ENCODE assay signal across 18 cellular contexts in the genomic region with DNA sequence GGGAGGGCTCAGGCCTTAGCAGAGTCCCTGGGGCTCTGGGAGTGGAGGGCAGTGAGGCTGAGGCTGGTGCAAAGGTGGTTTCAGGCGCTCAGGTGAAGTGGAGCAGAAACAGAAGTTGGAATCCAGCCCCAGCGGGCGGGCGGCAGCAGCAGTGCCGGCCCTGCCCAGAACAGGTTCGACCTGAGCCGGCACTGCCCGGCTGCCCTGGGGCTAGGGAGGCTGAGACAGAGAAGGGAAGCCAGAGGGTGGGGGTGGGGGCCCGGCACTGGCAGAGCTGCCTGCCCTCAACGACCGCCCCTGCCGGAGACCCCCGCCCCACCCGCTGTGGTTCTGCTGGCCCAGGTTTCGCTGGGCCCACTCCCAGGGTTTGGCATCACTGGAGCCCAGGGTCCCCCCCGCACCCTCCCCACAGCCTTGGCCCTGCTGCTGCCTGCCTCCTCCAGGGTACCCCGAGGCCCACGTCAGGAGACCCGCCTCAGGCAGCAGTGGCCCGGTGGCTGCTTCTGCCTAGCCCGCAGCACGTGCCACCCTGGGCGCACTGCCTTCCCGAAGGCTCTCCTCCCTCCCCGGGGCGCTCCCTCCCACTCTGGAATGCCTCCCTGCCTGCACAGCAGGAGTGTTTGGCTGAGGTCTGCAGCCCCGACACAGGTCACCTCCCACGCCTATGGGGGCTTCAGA. TPM values are rescaled to one million over a fixed set of nuclear protein-coding genes. Genes with fewer than 3 reads are reported as not detected.
DNase-seq lines count a peak whose midpoint lies in the region; ATAC-seq and TF ChIP-seq lines count a peak whose summit lies in the region.
"Had no signal": no experiment of that assay in that cellular context is flagged by ENCODE, and none has a peak within 500 bp of the region (broad histone marks: within the 10 kb centered on the region; RNA-seq: fewer than 3 reads in every experiment).

No MANE protein-coding gene starts in this region.

- intact Hi-C loops in colonic mucosa (cut with DNase I) (no loop called here), mucosa of descending colon (cut with DNase I, micrococcal nuclease) (no loop called here)

- no peak overlapping the region for H3K4me3 Mint-ChIP-seq in activated naive CD8-positive, alpha-beta T cell treated with anti-CD3 and anti-CD28 coated beads, Interleukin-2, amount 10 ng/mL, durations not matched to agents 7 days and 5 days
- no peak overlapping the region for H3K4me3 Mint-ChIP-seq in activated naive CD8-positive, alpha-beta T cell treated with anti-CD3 and anti-CD28 coated beads, Interleukin-2, amount 50 U/mL, for 24 hours
- H3K4me3 Mint-ChIP-seq: activated CD4-positive, alpha-beta T cell treated with anti-CD3 and anti-CD28 coated beads for 36 hours; nephron progenitor cell; stimulated activated effector memory CD8-positive, alpha-beta T cell treated with anti-CD3 and anti-CD28 coated beads, Interleukin-12 subunit alpha, Interleukin-12 subunit beta, amount 100 ng/mL, for 72 hours; T-helper 1 cell treated with Interleukin-12 subunit alpha and Interleukin-12 subunit beta and Interleukin-4 antibody, amounts not matched to agents 30 μg/mL and 1 μg/mL, for 36 hours had no signal

- peak; percentile 17 for DNase-seq in activated naive CD8-positive, alpha-beta T cell treated with anti-CD3 and anti-CD28 coated beads, Interleukin-2, amount 10 ng/mL, durations not matched to agents 7 days and 5 days
- no peak for DNase-seq in activated naive CD8-positive, alpha-beta T cell treated with anti-CD3 and anti-CD28 coated beads, Interleukin-2, amount 50 U/mL, for 24 hours
- DNase-seq in colonic mucosa = peak; percentile 18
- DNase-seq in mucosa of descending colon = peak in 2 of 3 donors; percentile 27 to 57
- DNase-seq in ureter (ENCODE audit: low spot score) = peak; percentile 79
- no peak for DNase-seq in NCI-H748 treated with DMSO at 0.1 percent for 48 hours (lab: John Stamatoyannopoulos, UW)
- DNase-seq in HEK293T (ENCODE audit: extremely low spot score) = no peak
- DNase-seq: activated CD4-positive, alpha-beta T cell treated with anti-CD3 and anti-CD28 coated beads for 36 hours; activated T-cell treated with anti-CD3 and anti-CD28 coated beads for 4 hours; left ventricle myocardium superior; NCI-H2029 treated with DMSO at 0.1 percent for 48 hours; NCI-H69; nephron progenitor cell had no signal

- H3K4me3 ChIP-seq in colonic mucosa (no peak overlapping the region), mucosa of descending colon (no peak overlapping the region)

- TF ChIP-seq CTCF in colonic mucosa (IDR thresholded peaks at IDR 0.05) (no peak), mucosa of descending colon (IDR thresholded peaks at IDR 0.05) (no peak)

- CTCF ChIA-PET in HEK293T (lab: Yijun Ruan, JAX) = no interaction called here

- H3K9me3 Mint-ChIP-seq in activated naive CD8-positive, alpha-beta T cell treated with anti-CD3 and anti-CD28 coated beads, Interleukin-2, amount 10 ng/mL, durations not matched to agents 7 days and 5 days = no peaks in the 10 kb centered on the region
- H3K9me3 Mint-ChIP-seq in activated naive CD8-positive, alpha-beta T cell treated with anti-CD3 and anti-CD28 coated beads, Interleukin-2, amount 50 U/mL, for 24 hours = no peaks in the 10 kb centered on the region
- H3K9me3 Mint-ChIP-seq: stimulated activated effector memory CD8-positive, alpha-beta T cell treated with anti-CD3 and anti-CD28 coated beads, Interleukin-12 subunit alpha, Interleukin-12 subunit beta, amount 100 ng/mL, for 72 hours; T-helper 1 cell treated with Interleukin-12 subunit alpha and Interleukin-12 subunit beta and Interleukin-4 antibody, amounts not matched to agents 30 μg/mL and 1 μg/mL, for 36 hours had no signal

- no peak for ATAC-seq in activated naive CD8-positive, alpha-beta T cell treated with anti-CD3 and anti-CD28 coated beads, Interleukin-2, amount 10 ng/mL, durations not matched to agents 7 days and 5 days (ENCODE audit: low read depth)
- ATAC-seq in activated naive CD8-positive, alpha-beta T cell treated with anti-CD3 and anti-CD28 coated beads, Interleukin-2, amount 50 U/mL, for 24 hours = no peak
- peak; percentile 58 for ATAC-seq in mucosa of descending colon
- no peak for ATAC-seq in HG03442 (IDR thresholded peaks at IDR 0.05; ENCODE audit: unreplicated experiment)
- ATAC-seq: activated CD4-positive, alpha-beta T cell treated with anti-CD3 and anti-CD28 coated beads for 36 hours; left ventricle myocardium superior; stimulated activated effector memory CD8-positive, alpha-beta T cell treated with anti-CD3 and anti-CD28 coated beads, Interleukin-12 subunit alpha, Interleukin-12 subunit beta, amount 100 ng/mL, for 72 hours had no signal

- H3K9me3 ChIP-seq in colonic mucosa = no peaks in the 10 kb centered on the region
- no peaks in the 10 kb centered on the region for H3K9me3 ChIP-seq in mucosa of descending colon

- no peaks in the 10 kb centered on the region for H3K36me3 ChIP-seq in colonic mucosa
- H3K36me3 ChIP-seq in mucosa of descending colon (ENCODE audit: low read depth) = no peaks in the 10 kb centered on the region

- H3K27ac ChIP-seq in colonic mucosa = no peak overlapping the region

- H3K36me3 Mint-ChIP-seq in activated naive CD8-positive, alpha-beta T cell treated with anti-CD3 and anti-CD28 coated beads, Interleukin-2, amount 10 ng/mL, durations not matched to agents 7 days and 5 days = no peaks in the 10 kb centered on the region
- H3K36me3 Mint-ChIP-seq in activated naive CD8-positive, alpha-beta T cell treated with anti-CD3 and anti-CD28 coated beads, Interleukin-2, amount 50 U/mL, for 24 hours (ENCODE audit: low read depth) = no peaks in the 10 kb centered on the region
- H3K36me3 Mint-ChIP-seq: stimulated activated effector memory CD8-positive, alpha-beta T cell treated with anti-CD3 and anti-CD28 coated beads, Interleukin-12 subunit alpha, Interleukin-12 subunit beta, amount 100 ng/mL, for 72 hours had no signal

- H3K4me1 ChIP-seq in colonic mucosa (no peaks in the 10 kb centered on the region), mucosa of descending colon (ENCODE audit: low read depth) (no peaks in the 10 kb centered on the region)

- H3K27me3 ChIP-seq in colonic mucosa = no peaks in the 10 kb centered on the region

- peaks cover 12% of the 10 kb centered on the region for H3K27me3 Mint-ChIP-seq in activated naive CD8-positive, alpha-beta T cell treated with anti-CD3 and anti-CD28 coated beads, Interleukin-2, amount 10 ng/mL, durations not matched to agents 7 days and 5 days
- H3K27me3 Mint-ChIP-seq in activated naive CD8-positive, alpha-beta T cell treated with anti-CD3 and anti-CD28 coated beads, Interleukin-2, amount 50 U/mL, for 24 hours = no peaks in the 10 kb centered on the region
- H3K27me3 Mint-ChIP-seq: activated CD4-positive, alpha-beta T cell treated with anti-CD3 and anti-CD28 coated beads for 36 hours had no signal

- no peaks in the 10 kb centered on the region for H3K4me1 Mint-ChIP-seq in activated naive CD8-positive, alpha-beta T cell treated with anti-CD3 and anti-CD28 coated beads, Interleukin-2, amount 10 ng/mL, durations not matched to agents 7 days and 5 days
- H3K4me1 Mint-ChIP-seq in activated naive CD8-positive, alpha-beta T cell treated with anti-CD3 and anti-CD28 coated beads, Interleukin-2, amount 50 U/mL, for 24 hours = no peaks in the 10 kb centered on the region
- H3K4me1 Mint-ChIP-seq: activated CD4-positive, alpha-beta T cell treated with anti-CD3 and anti-CD28 coated beads for 36 hours had no signal

- peak overlapping the region; percentile 7 for H3K27ac Mint-ChIP-seq in activated naive CD8-positive, alpha-beta T cell treated with anti-CD3 and anti-CD28 coated beads, Interleukin-2, amount 10 ng/mL, durations not matched to agents 7 days and 5 days
- no peak overlapping the region for H3K27ac Mint-ChIP-seq in activated naive CD8-positive, alpha-beta T cell treated with anti-CD3 and anti-CD28 coated beads, Interleukin-2, amount 50 U/mL, for 24 hours
- H3K27ac Mint-ChIP-seq: activated CD4-positive, alpha-beta T cell treated with anti-CD3 and anti-CD28 coated beads for 36 hours; nephron progenitor cell; stimulated activated effector memory CD8-positive, alpha-beta T cell treated with anti-CD3 and anti-CD28 coated beads, Interleukin-12 subunit alpha, Interleukin-12 subunit beta, amount 100 ng/mL, for 72 hours; T-helper 1 cell treated with Interleukin-12 subunit alpha and Interleukin-12 subunit beta and Interleukin-4 antibody, amounts not matched to agents 30 μg/mL and 1 μg/mL, for 36 hours had no signal

- POLR2A ChIA-PET in activated naive CD8-positive, alpha-beta T cell treated with anti-CD3 and anti-CD28 coated beads, Interleukin-2, amount 10 ng/mL, durations not matched to agents 7 days and 5 days (lab: Charles Lee) = no interaction called here
- POLR2A ChIA-PET in HEK293T (lab: Yijun Ruan, JAX) = no interaction called here

- H3K9ac ChIP-seq in colonic mucosa (ENCODE audit: low read depth in 2 of 2, low read length in 2 of 2) = no peak overlapping the region

TF ChIP-seq in HEK293T, 16 proteins besides CTCF, POLR2A, EP300 and RAD21 (continues in another document):
- no peak for TF ChIP-seq SUZ12 (IDR thresholded peaks at IDR 0.05)
- no peak for TF ChIP-seq LEF1 (IDR thresholded peaks at IDR 0.05; ENCODE audit: borderline replicate concordance)
- TF ChIP-seq ARNT (IDR thresholded peaks at IDR 0.05) = no peak
- no peak for TF ChIP-seq CTBP1 (IDR thresholded peaks at IDR 0.05; ENCODE audit: borderline replicate concordance)
- no peak for TF ChIP-seq L3MBTL2 (conservative IDR thresholded peaks at IDR 0.05)

RNA-seq across cellular contexts. Expression of a gene that starts 13.2 kb away (rescaled TPM):
- total RNA-seq in activated naive CD8-positive, alpha-beta T cell treated with anti-CD3 and anti-CD28 coated beads, Interleukin-2, amount 10 ng/mL, durations not matched to agents 7 days and 5 days = under 1 TPM; 0.62 to 0.80 TPM
- total RNA-seq in colonic mucosa = 10 to 100 TPM in 1 of 2 donors, 1 to 10 TPM in 1; 4.8 to 16.4 TPM
- 1 to 10 TPM; 2.6 to 8.4 (median 8.1) TPM for total RNA-seq in mucosa of descending colon
- total RNA-seq in ureter = 7.9 TPM
- total RNA-seq: RPMI7951 had no signal

RNA-seq across cellular contexts. Expression of a gene that starts 44.6 kb away (rescaled TPM):
- 10 to 100 TPM; 51.0 to 55.3 TPM for total RNA-seq in activated naive CD8-positive, alpha-beta T cell treated with anti-CD3 and anti-CD28 coated beads, Interleukin-2, amount 10 ng/mL, durations not matched to agents 7 days and 5 days
- total RNA-seq in colonic mucosa = under 1 TPM; 0.11 to 0.52 TPM
- 1 to 10 TPM in 2 of 3 donors, under 1 TPM in 1; 0.35 to 2.3 (median 1.9) TPM for total RNA-seq in mucosa of descending colon
- total RNA-seq in ureter = 2.3 TPM
- total RNA-seq: epithelial cell of proximal tubule had no signal

RNA-seq across cellular contexts. Expression of a gene that starts 44.7 kb away (rescaled TPM):
- total RNA-seq in activated naive CD8-positive, alpha-beta T cell treated with anti-CD3 and anti-CD28 coated beads, Interleukin-2, amount 10 ng/mL, durations not matched to agents 7 days and 5 days = 10 to 100 TPM; 49.5 to 52.3 TPM
- total RNA-seq in colonic mucosa (under 1 TPM; 0.40 to 0.62 TPM), mucosa of descending colon (1 to 10 TPM; 1.2 to 2.8 (median 2.6) TPM), ureter (4.3 TPM)
- total RNA-seq: epithelial cell of proximal tubule had no signal

Comparison
In these comparisons a context has a peak if more than half of its experiments do, and no peak if none do; other contexts are left out.
1. DNase-seq: peak in activated naive CD8-positive, alpha-beta T cell treated with anti-CD3 and anti-CD28 coated beads, Interleukin-2, amount 10 ng/mL, durations not matched to agents 7 days and 5 days (single experiment), colonic mucosa (single experiment), mucosa of descending colon (2 of 3) and ureter (single experiment); none in activated naive CD8-positive, alpha-beta T cell treated with anti-CD3 and anti-CD28 coated beads, Interleukin-2, amount 50 U/mL, for 24 hours (single experiment), NCI-H748 treated with DMSO at 0.1 percent for 48 hours (single experiment) and HEK293T (single experiment).
2. RNA of a gene that starts 44.6 kb away (total RNA-seq): 51.0 to 55.3 TPM in activated naive CD8-positive, alpha-beta T cell treated with anti-CD3 and anti-CD28 coated beads, Interleukin-2, amount 10 ng/mL, durations not matched to agents 7 days and 5 days; 2.3 TPM in ureter (single experiment), 0.35 to 2.3 TPM in mucosa of descending colon and 0.11 to 0.52 TPM in colonic mucosa; every median in the first group is over 10 times any median in the second.